ENCODE assay signal across 9 cellular contexts in the genomic region with DNA sequence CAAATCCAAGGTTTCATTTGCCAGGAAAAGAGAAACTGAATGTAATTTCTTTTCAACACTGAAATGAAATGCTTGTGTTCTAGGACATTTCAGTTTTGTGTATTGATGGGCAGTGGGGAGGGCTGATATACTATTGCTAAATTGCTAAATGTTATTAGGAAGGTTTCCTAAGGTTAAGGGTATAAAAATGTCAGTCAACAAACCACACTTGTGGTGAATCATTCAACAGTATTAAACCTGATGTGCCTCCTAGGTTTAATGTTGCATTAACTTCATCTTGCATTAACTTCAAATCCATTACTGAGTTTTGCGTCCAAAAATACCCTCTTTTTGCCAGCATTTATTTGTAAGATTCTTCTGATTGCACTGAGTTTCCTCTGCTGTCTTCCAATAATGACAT.
"Had no signal": no experiment of that assay in that cellular context is flagged by ENCODE, and none has a peak within 500 bp of the region (broad histone marks: within the 10 kb centered on the region; RNA-seq: fewer than 3 reads in every experiment).

No MANE protein-coding gene starts in this region.

- H3K27ac ChIP-seq: GM23248 had no signal

- H3K4me1 ChIP-seq: HAP-1 had no signal

- DNase-seq: GM23248, GOT3, H7, H9, HCEC 1CT, HFFc6 had no signal

- H3K4me3 ChIP-seq: GM23248, GM23338, HAP-1 had no signal

- H3K36me3 ChIP-seq: HAP-1 had no signal

- ATAC-seq: GM23338, HCT116 had no signal

- H3K9me3 ChIP-seq: HAP-1 had no signal
